Comparison of ENCODE assay signal across 1 cellular context in genomic region chr18:61333746-61334490, GRCh38.
TF ChIP-seq lines count a peak whose summit lies in the region.

No MANE protein-coding gene starts in this region.

TF ChIP-seq in H1, 55 proteins besides CTCF, POLR2A, EP300 and RAD21 (continued from another document):
- TF ChIP-seq EZH2 (IDR thresholded peaks at IDR 0.05; ENCODE audit: low read depth, low read length, severe bottlenecking) (peak; percentile 60), E2F6 (IDR thresholded peaks at IDR 0.05) (peak; percentile 69), SIN3A (conservative IDR thresholded peaks at IDR 0.05 in 1 of 2, IDR thresholded peaks at IDR 0.05 in 1 of 2; ENCODE audit: low read depth in 1 of 2, low read length in 2 of 2) (peak in 1 of 2 experiments; percentile 20; a peak in 1 of 4 replicates)
